Comparison of ENCODE assay signal across 29 cellular contexts in genomic region chr10:96254976-96255375, GRCh38. TPM values are rescaled to one million over a fixed set of nuclear protein-coding genes. Genes with fewer than 3 reads are reported as not detected.
"Had no signal": no experiment of that assay in that cellular context is flagged by ENCODE, and none has a peak within 500 bp of the region (broad histone marks: within the 10 kb centered on the region; RNA-seq: fewer than 3 reads in every experiment).

No MANE protein-coding gene starts in this region.

- H3K4me1 Mint-ChIP-seq: activated CD4-positive, alpha-beta memory T cell treated with anti-CD3 and anti-CD28 coated beads, Interleukin-2, amount 10 ng/mL, durations not matched to agents 7 days and 5 days; activated CD4-positive, alpha-beta T cell treated with anti-CD3 and anti-CD28 coated beads for 36 hours; activated naive CD8-positive, alpha-beta T cell treated with anti-CD3 and anti-CD28 coated beads for 36 hours; activated T-helper 17 cell treated with anti-CD3 and anti-CD28 coated beads, Interleukin-2, amount 50 U/mL, for 72 hours had no signal

- H3K36me3 Mint-ChIP-seq: activated naive CD8-positive, alpha-beta T cell treated with anti-CD3 and anti-CD28 coated beads for 36 hours had no signal

- DNase-seq: activated CD4-positive, alpha-beta memory T cell treated with anti-CD3 and anti-CD28 coated beads, Interleukin-2, amount 10 ng/mL, durations not matched to agents 7 days and 5 days; activated CD4-positive, alpha-beta T cell treated with anti-CD3 and anti-CD28 coated beads for 36 hours; activated CD4-positive, alpha-beta T cell treated with anti-CD3 and anti-CD28 coated beads, Interleukin-2, amount 50 U/mL, for 1 hour; activated gamma-delta T cell; activated naive CD4-positive, alpha-beta T cell treated with anti-CD3 and anti-CD28 coated beads for 36 hours; activated naive CD8-positive, alpha-beta T cell treated with anti-CD3 and anti-CD28 coated beads for 36 hours; activated T-cell treated with anti-CD3 and anti-CD28 coated beads for 4 hours; activated T-cell treated with anti-CD3 and anti-CD28 coated beads, Interleukin-2, amount 50 U/mL, for 48 hours; Karpas-422; NCI-H1105 treated with DMSO at 0.1 percent for 48 hours; NCI-H146; NCI-H2029; NCI-H345; NCI-H510A; NCI-H526 treated with DMSO at 0.1 percent for 48 hours; OCI-M1; RPMI8226; SK-N-SH; T-helper 1 cell had no signal

- H3K4me2 ChIP-seq: SK-N-SH had no signal

- H3K27ac Mint-ChIP-seq: activated CD4-positive, alpha-beta memory T cell treated with anti-CD3 and anti-CD28 coated beads, Interleukin-2, amount 10 ng/mL, durations not matched to agents 7 days and 5 days; activated CD4-positive, alpha-beta T cell treated with anti-CD3 and anti-CD28 coated beads for 36 hours; activated naive CD4-positive, alpha-beta T cell treated with anti-CD3 and anti-CD28 coated beads for 36 hours; activated naive CD8-positive, alpha-beta T cell treated with anti-CD3 and anti-CD28 coated beads for 36 hours; activated T-helper 17 cell treated with anti-CD3 and anti-CD28 coated beads, Interleukin-2, amount 50 U/mL, for 72 hours had no signal

- H3K27ac ChIP-seq: SJCRH30, VCaP had no signal

- H3K9ac ChIP-seq: SK-N-SH had no signal

- H3K27me3 ChIP-seq: SJCRH30 had no signal

- H3K4me3 ChIP-seq: SJCRH30 had no signal

- H3K4me1 ChIP-seq: SJCRH30 had no signal

- H3K36me3 ChIP-seq: SJCRH30 had no signal

- H3K4me3 Mint-ChIP-seq: activated CD4-positive, alpha-beta memory T cell treated with anti-CD3 and anti-CD28 coated beads, Interleukin-2, amount 10 ng/mL, durations not matched to agents 7 days and 5 days; activated CD4-positive, alpha-beta T cell treated with anti-CD3 and anti-CD28 coated beads for 36 hours; activated naive CD4-positive, alpha-beta T cell treated with anti-CD3 and anti-CD28 coated beads for 36 hours; activated naive CD8-positive, alpha-beta T cell treated with anti-CD3 and anti-CD28 coated beads for 36 hours; activated T-helper 17 cell treated with anti-CD3 and anti-CD28 coated beads, Interleukin-2, amount 50 U/mL, for 72 hours had no signal

- H3K9me3 ChIP-seq: SJCRH30, SK-N-SH had no signal

- H3K9me3 Mint-ChIP-seq: activated CD4-positive, alpha-beta memory T cell treated with anti-CD3 and anti-CD28 coated beads, Interleukin-2, amount 10 ng/mL, durations not matched to agents 7 days and 5 days; activated naive CD4-positive, alpha-beta T cell treated with anti-CD3 and anti-CD28 coated beads for 36 hours; activated naive CD8-positive, alpha-beta T cell treated with anti-CD3 and anti-CD28 coated beads for 36 hours; activated T-helper 17 cell treated with anti-CD3 and anti-CD28 coated beads, Interleukin-2, amount 50 U/mL, for 72 hours had no signal

- H3K27me3 Mint-ChIP-seq: activated CD4-positive, alpha-beta T cell treated with anti-CD3 and anti-CD28 coated beads for 36 hours; activated naive CD8-positive, alpha-beta T cell treated with anti-CD3 and anti-CD28 coated beads for 36 hours had no signal

- ATAC-seq: activated CD4-positive, alpha-beta T cell treated with anti-CD3 and anti-CD28 coated beads for 36 hours; activated T-helper 17 cell treated with anti-CD3 and anti-CD28 coated beads, Interleukin-2, amount 50 U/mL, for 72 hours; Panc1; Right ventricle myocardium inferior had no signal

RNA-seq across cellular contexts. Expression of gene BLNK, which starts 16.4 kb away (rescaled TPM):
- total RNA-seq: activated CD4-positive, alpha-beta memory T cell treated with anti-CD3 and anti-CD28 coated beads, Interleukin-2, amount 10 ng/mL, durations not matched to agents 7 days and 5 days; activated CD4-positive, alpha-beta T cell treated with anti-CD3 and anti-CD28 coated beads for 36 hours; activated CD8-positive, alpha-beta memory T cell treated with anti-CD3 and anti-CD28 coated beads for 36 hours; activated naive CD4-positive, alpha-beta T cell treated with anti-CD3 and anti-CD28 coated beads for 36 hours; activated T-helper 17 cell treated with anti-CD3 and anti-CD28 coated beads, Interleukin-2, amount 50 U/mL, for 72 hours; SJCRH30; T-helper 2 cell treated with Interferon-gamma antibody and Interleukin-4, amounts not matched to agents 100 ng/mL and 5 ng/mL, for 36 hours had no signal
- polyA plus RNA-seq: SK-N-SH had no signal

RNA-seq across cellular contexts. Expression of gene DNTT, which starts 49.3 kb away (rescaled TPM):
- total RNA-seq: activated CD4-positive, alpha-beta memory T cell treated with anti-CD3 and anti-CD28 coated beads, Interleukin-2, amount 10 ng/mL, durations not matched to agents 7 days and 5 days; activated CD4-positive, alpha-beta T cell treated with anti-CD3 and anti-CD28 coated beads for 36 hours; activated CD8-positive, alpha-beta memory T cell treated with anti-CD3 and anti-CD28 coated beads for 36 hours; activated naive CD8-positive, alpha-beta T cell treated with anti-CD3 and anti-CD28 coated beads for 36 hours; activated T-helper 17 cell treated with anti-CD3 and anti-CD28 coated beads, Interleukin-2, amount 50 U/mL, for 72 hours; cardiac septum; cerebellum; Right ventricle myocardium inferior; SJCRH30; T-helper 2 cell treated with Interferon-gamma antibody and Interleukin-4, amounts not matched to agents 100 ng/mL and 5 ng/mL, for 36 hours had no signal
- polyA plus RNA-seq: adipose tissue, SK-N-SH had no signal
